18 cellular contexts compared by ENCODE assay signal in the genomic region with DNA sequence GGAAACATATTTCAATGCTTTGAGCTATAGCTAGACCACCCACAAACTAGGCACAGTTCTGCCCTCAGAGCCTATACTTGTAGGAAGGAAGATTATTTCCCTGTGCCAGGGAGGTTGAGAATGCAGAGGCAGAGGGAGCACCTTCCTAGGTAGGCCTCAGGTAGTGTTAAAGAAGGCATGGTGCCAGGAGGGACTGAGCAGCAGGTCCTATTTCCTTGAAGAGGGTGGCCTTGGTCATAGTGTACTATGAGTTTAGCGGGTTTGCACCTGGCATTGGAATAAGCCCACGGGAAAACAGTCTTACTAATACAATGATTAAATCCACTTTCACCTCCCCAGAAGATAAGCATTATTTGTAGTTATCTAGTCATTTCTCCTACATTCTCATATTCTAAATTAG.
"Had no signal": no experiment of that assay in that cellular context is flagged by ENCODE, and none has a peak within 500 bp of the region (broad histone marks: within the 10 kb centered on the region; RNA-seq: fewer than 3 reads in every experiment).

No MANE protein-coding gene starts in this region.

- DNase-seq: activated CD4-positive, alpha-beta T cell treated with anti-CD3 and anti-CD28 coated beads for 4 hours; activated CD8-positive, alpha-beta memory T cell treated with anti-CD3 and anti-CD28 coated beads, Interleukin-2, amount 50 U/mL, for 48 hours; activated CD8-positive, alpha-beta T cell treated with anti-CD3 and anti-CD28 coated beads, Interleukin-2, amount 10 ng/mL, durations not matched to agents 7 days and 5 days; activated effector memory CD4-positive, alpha-beta T cell treated with Interleukin-2 at 50 U/mL for 16 hours; activated naive CD4-positive, alpha-beta T cell; activated T-cell treated with anti-CD3 and anti-CD28 coated beads, Interleukin-2, amount 50 U/mL, for 1 hour; aorta; Kasumi-1; NCI-H1105 treated with DMSO at 0.1 percent for 48 hours; NCI-H1930; NCI-H2171; NCI-H2227 treated with DMSO at 0.1 percent for 48 hours; NCI-H446 treated with DMSO at 0.1 percent for 48 hours; NCI-H524 treated with DMSO at 0.1 percent for 48 hours; PC-3; SHP77 had no signal

- FAIRE-seq: K562, RCC 7860 had no signal

- H3K4me3 ChIP-seq: K562 had no signal
